23 cellular contexts compared by ENCODE assay signal in genomic region chr9:93663877-93664548, GRCh38.
DNase-seq lines count a peak whose midpoint lies in the region; ATAC-seq and TF ChIP-seq lines count a peak whose summit lies in the region.
"Had no signal": no experiment of that assay in that cellular context is flagged by ENCODE, and none has a peak within 500 bp of the region (broad histone marks: within the 10 kb centered on the region; RNA-seq: fewer than 3 reads in every experiment).

No MANE protein-coding gene starts in this region.

- no peak overlapping the region for H3K9ac ChIP-seq in colonic mucosa (ENCODE audit: low read depth in 2 of 2, low read length in 2 of 2)

- no peak overlapping the region for H3K27ac ChIP-seq in Peyer's patch
- no peak overlapping the region for H3K27ac ChIP-seq in left ventricle myocardium inferior (replicated peaks)
- no peak overlapping the region for H3K27ac ChIP-seq in colonic mucosa
- H3K27ac ChIP-seq: brain microvascular endothelial cell, thoracic aorta, VCaP had no signal

- no peak for TF ChIP-seq POLR2A in Peyer's patch (IDR thresholded peaks at IDR 0.05)

- peaks cover 39 to 45% of the 10 kb centered on the region in 2 donors for H3K36me3 Mint-ChIP-seq in CD14-positive monocyte

- DNase-seq in CD14-positive monocyte (ENCODE audit: low spot score) (peak; percentile 28), Peyer's patch (peak in 2 of 3 donors; percentile 34 to 41), left ventricle myocardium inferior (peak; percentile 2), posterior vena cava (ENCODE audit: low spot score) (peak; percentile 74), colonic mucosa (no peak), cortex of kidney (lab: John Stamatoyannopoulos, UW) (no peak)
- DNase-seq: activated CD4-positive, alpha-beta T cell treated with anti-CD3 and anti-CD28 coated beads, Interleukin-2, amount 50 U/mL, for 48 hours; brain microvascular endothelial cell; EL; H9; mesenchymal stem cell; NCI-H1436; NCI-H2171 treated with DMSO at 0.1 percent for 48 hours; NCI-H526; RPMI8226; stimulated activated CD4-positive, alpha-beta T cell treated with anti-CD3 and anti-CD28 coated beads, Interleukin-2, amount 100 ng/mL, for 48 hours had no signal

- peaks cover 0 to 3% (median 0%) of the 10 kb centered on the region in 3 donors for H3K27me3 Mint-ChIP-seq in CD14-positive monocyte (ENCODE audit: low read depth in 3 of 3)
- H3K27me3 Mint-ChIP-seq: CD4-positive, alpha-beta T cell had no signal

- no peaks in the 10 kb centered on the region for H3K4me1 ChIP-seq in Peyer's patch
- no peaks in the 10 kb centered on the region for H3K4me1 ChIP-seq in left ventricle myocardium inferior
- no peaks in the 10 kb centered on the region for H3K4me1 ChIP-seq in colonic mucosa

- no peak overlapping the region for H3K4me3 Mint-ChIP-seq in CD14-positive monocyte
- H3K4me3 Mint-ChIP-seq: CD4-positive, alpha-beta T cell; H9; stimulated activated effector memory CD8-positive, alpha-beta T cell treated with anti-CD3 and anti-CD28 coated beads, Interleukin-12 subunit alpha, Interleukin-12 subunit beta, amount 100 ng/mL, for 72 hours; T-helper 2 cell treated with Interferon-gamma antibody and Interleukin-4, amounts not matched to agents 5 μg/mL and 100 μg/mL, for 36 hours had no signal

- ATAC-seq in GM19035 (IDR thresholded peaks at IDR 0.05; ENCODE audit: unreplicated experiment) = no peak
- ATAC-seq: SK-N-SH treated with all-trans-retinoic acid at 6 μM for 48 hours; stimulated activated effector memory CD8-positive, alpha-beta T cell treated with anti-CD3 and anti-CD28 coated beads, Interleukin-12 subunit alpha, Interleukin-12 subunit beta, amount 100 ng/mL, for 72 hours had no signal

- TF ChIP-seq CTCF in CD14-positive monocyte (IDR thresholded peaks at IDR 0.05) (no peak), Peyer's patch (IDR thresholded peaks at IDR 0.05) (no peak), left ventricle myocardium inferior (IDR thresholded peaks at IDR 0.05; ENCODE audit: borderline replicate concordance) (no peak), colonic mucosa (IDR thresholded peaks at IDR 0.05) (no peak)

- no peaks in the 10 kb centered on the region for H3K4me1 Mint-ChIP-seq in CD14-positive monocyte
- H3K4me1 Mint-ChIP-seq: stimulated activated effector memory CD8-positive, alpha-beta T cell treated with anti-CD3 and anti-CD28 coated beads, Interleukin-12 subunit alpha, Interleukin-12 subunit beta, amount 100 ng/mL, for 72 hours had no signal

- peaks cover 0 to 2% (median 0%) of the 10 kb centered on the region in 7 donors for H3K9me3 Mint-ChIP-seq in CD14-positive monocyte
- H3K9me3 Mint-ChIP-seq: CD4-positive, alpha-beta T cell; H9; stimulated activated effector memory CD8-positive, alpha-beta T cell treated with anti-CD3 and anti-CD28 coated beads, Interleukin-12 subunit alpha, Interleukin-12 subunit beta, amount 100 ng/mL, for 72 hours; T-helper 2 cell treated with Interferon-gamma antibody and Interleukin-4, amounts not matched to agents 5 μg/mL and 100 μg/mL, for 36 hours had no signal

- H3K36me3 ChIP-seq in Peyer's patch (peaks cover 0 to 67% (median 0%) of the 10 kb centered on the region in 3 donors), left ventricle myocardium inferior (peaks cover 70% of the 10 kb centered on the region), colonic mucosa (no peaks in the 10 kb centered on the region)
- H3K36me3 ChIP-seq: brain microvascular endothelial cell had no signal

- intact Hi-C loops in CD14-positive monocyte (cut with micrococcal nuclease) (no loop called here), left ventricle myocardium inferior (cut with micrococcal nuclease) (no loop called here), posterior vena cava (cut with DNase I) (no loop called here), colonic mucosa (cut with DNase I) (no loop called here)

- H3K27me3 ChIP-seq in Peyer's patch (no peaks in the 10 kb centered on the region), left ventricle myocardium inferior (ENCODE audit: low read depth) (no peaks in the 10 kb centered on the region), colonic mucosa (no peaks in the 10 kb centered on the region)
- H3K27me3 ChIP-seq: brain microvascular endothelial cell had no signal

- H3K4me3 ChIP-seq in Peyer's patch (no peak overlapping the region), left ventricle myocardium inferior (no peak overlapping the region), colonic mucosa (no peak overlapping the region)
- H3K4me3 ChIP-seq: thoracic aorta had no signal

- H3K9me3 ChIP-seq in Peyer's patch (no peaks in the 10 kb centered on the region), left ventricle myocardium inferior (replicated peaks) (no peaks in the 10 kb centered on the region), colonic mucosa (no peaks in the 10 kb centered on the region)
- H3K9me3 ChIP-seq: thoracic aorta had no signal

- no peak overlapping the region for H3K27ac Mint-ChIP-seq in CD14-positive monocyte
- H3K27ac Mint-ChIP-seq: CD4-positive, alpha-beta T cell; stimulated activated effector memory CD8-positive, alpha-beta T cell treated with anti-CD3 and anti-CD28 coated beads, Interleukin-12 subunit alpha, Interleukin-12 subunit beta, amount 100 ng/mL, for 72 hours; T-helper 2 cell treated with Interferon-gamma antibody and Interleukin-4, amounts not matched to agents 5 μg/mL and 100 μg/mL, for 36 hours had no signal

Comparison
In these comparisons a context has a peak if more than half of its experiments do, and no peak if none do; other contexts are left out.
1. DNase-seq: peak in CD14-positive monocyte (single experiment), Peyer's patch (2 of 3), left ventricle myocardium inferior (single experiment) and posterior vena cava (single experiment); none in colonic mucosa (single experiment) and cortex of kidney (single experiment).